In the genomic region with DNA sequence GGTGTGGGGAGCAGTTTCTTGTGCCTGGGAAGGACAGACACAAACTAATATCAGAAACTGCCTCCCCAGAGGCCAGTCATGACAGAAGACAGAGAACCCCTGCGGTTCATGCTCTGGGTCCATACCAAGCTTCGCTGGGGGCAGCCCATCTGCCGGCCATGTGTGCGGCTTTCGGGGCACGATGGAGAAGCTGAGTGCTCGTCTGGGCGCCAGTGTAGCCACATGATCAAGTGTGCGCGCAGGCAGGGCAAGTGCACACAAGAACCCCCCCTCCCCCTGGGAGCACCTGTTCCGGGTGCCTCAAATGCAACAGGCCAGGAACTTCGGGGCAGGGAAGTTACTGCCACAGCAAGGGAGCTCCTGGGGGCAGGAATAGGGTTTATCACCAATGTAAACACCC, we compare ENCODE assay signal across 14 cellular contexts. TPM values are rescaled to one million over a fixed set of nuclear protein-coding genes. Genes with fewer than 3 reads are reported as not detected.
DNase-seq lines count a peak whose midpoint lies in the region; ATAC-seq, FAIRE-seq and TF ChIP-seq lines count a peak whose summit lies in the region.
"Had no signal": no experiment of that assay in that cellular context is flagged by ENCODE, and none has a peak within 500 bp of the region (broad histone marks: within the 10 kb centered on the region; RNA-seq: fewer than 3 reads in every experiment).

No MANE protein-coding gene starts in this region.

- H3K9me3 Mint-ChIP-seq in CD4-positive, alpha-beta T cell, result no peaks in the 10 kb centered on the region
- no peaks in the 10 kb centered on the region for H3K9me3 Mint-ChIP-seq in activated naive CD8-positive, alpha-beta T cell treated with anti-CD3 and anti-CD28 coated beads for 36 hours
- no peaks in the 10 kb centered on the region for H3K9me3 Mint-ChIP-seq in naive thymus-derived CD4-positive, alpha-beta T cell

- TF ChIP-seq CTCF in CD4-positive, alpha-beta T cell (IDR thresholded peaks at IDR 0.05), result no peak
- no peak for TF ChIP-seq CTCF in DND-41 (IDR thresholded peaks at IDR 0.05; ENCODE audit: borderline replicate concordance, extremely low read depth, low read length, poor library complexity, severe bottlenecking)
- no peak for TF ChIP-seq CTCF in testis (IDR thresholded peaks at IDR 0.05)

- no peak overlapping the region for H2AFZ ChIP-seq in DND-41 (ENCODE audit: low read depth, low read length)

- H3K4me3 Mint-ChIP-seq in CD4-positive, alpha-beta T cell, result peak overlapping the region; percentile 85
- H3K4me3 Mint-ChIP-seq in activated naive CD8-positive, alpha-beta T cell treated with anti-CD3 and anti-CD28 coated beads for 36 hours, result peak overlapping the region; percentile 63
- H3K4me3 Mint-ChIP-seq in naive thymus-derived CD4-positive, alpha-beta T cell, result peak overlapping the region; percentile 68 to 88 (median 80)

- no peaks in the 10 kb centered on the region for H3K27me3 Mint-ChIP-seq in CD4-positive, alpha-beta T cell
- H3K27me3 Mint-ChIP-seq in activated naive CD8-positive, alpha-beta T cell treated with anti-CD3 and anti-CD28 coated beads for 36 hours, result peaks cover 18% of the 10 kb centered on the region
- peaks cover 0 to 49% (median 4%) of the 10 kb centered on the region in 5 donors for H3K27me3 Mint-ChIP-seq in naive thymus-derived CD4-positive, alpha-beta T cell

- no peak for TF ChIP-seq POLR2A in testis (IDR thresholded peaks at IDR 0.05)

- no peaks in the 10 kb centered on the region for H3K36me3 Mint-ChIP-seq in CD4-positive, alpha-beta T cell (ENCODE audit: low read depth)
- H3K36me3 Mint-ChIP-seq in activated naive CD8-positive, alpha-beta T cell treated with anti-CD3 and anti-CD28 coated beads for 36 hours, result peaks cover 2% of the 10 kb centered on the region
- peaks cover 0 to 3% (median 0%) of the 10 kb centered on the region in 5 donors for H3K36me3 Mint-ChIP-seq in naive thymus-derived CD4-positive, alpha-beta T cell

- H3K4me1 Mint-ChIP-seq in CD4-positive, alpha-beta T cell (ENCODE audit: low read depth), result peaks cover 30% of the 10 kb centered on the region
- H3K4me1 Mint-ChIP-seq in activated naive CD8-positive, alpha-beta T cell treated with anti-CD3 and anti-CD28 coated beads for 36 hours, result peaks cover 26% of the 10 kb centered on the region
- H3K4me1 Mint-ChIP-seq in naive thymus-derived CD4-positive, alpha-beta T cell, result peaks cover 10 to 52% (median 43%) of the 10 kb centered on the region in 7 donors

- peaks cover 35% of the 10 kb centered on the region for H3K4me1 ChIP-seq in DND-41 (ENCODE audit: insufficient read depth, low read length)
- H3K4me1 ChIP-seq in naive thymus-derived CD4-positive, alpha-beta T cell (ENCODE audit: control insufficient read depth in 2 of 2, insufficient read depth in 2 of 2, low read length in 2 of 2), result peaks cover 8 to 13% of the 10 kb centered on the region in 2 donors
- no peaks in the 10 kb centered on the region for H3K4me1 ChIP-seq in testis

- no peaks in the 10 kb centered on the region for H3K9me3 ChIP-seq in CD4-positive, alpha-beta T cell (ENCODE audit: control insufficient read depth, low read length)
- H3K9me3 ChIP-seq in DND-41 (ENCODE audit: insufficient read depth, low read length, severe bottlenecking), result no peaks in the 10 kb centered on the region
- no peaks in the 10 kb centered on the region for H3K9me3 ChIP-seq in naive thymus-derived CD4-positive, alpha-beta T cell (ENCODE audit: control insufficient read depth in 2 of 3, low read length in 3 of 3)
- no peaks in the 10 kb centered on the region for H3K9me3 ChIP-seq in testis
- H3K9me3 ChIP-seq: BE2C had no signal

- no peak overlapping the region for H3K4me3 ChIP-seq in DND-41 (ENCODE audit: low read depth in 1 of 2, low read length in 2 of 2)
- H3K4me3 ChIP-seq in naive thymus-derived CD4-positive, alpha-beta T cell (ENCODE audit: low read length), result no peak overlapping the region
- no peak overlapping the region for H3K4me3 ChIP-seq in testis

- no peak for ATAC-seq in CD4-positive, alpha-beta T cell (ENCODE audit: poor library complexity)
- ATAC-seq in DND-41 (ENCODE audit: insufficient read depth, low read depth), result no peak
- no peak for ATAC-seq in naive thymus-derived CD4-positive, alpha-beta T cell

- DNase-seq in CD4-positive, alpha-beta T cell, result no peak
- DNase-seq in DND-41 (no peak), testis (no peak), NCI-H69 (lab: John Stamatoyannopoulos, UW) (no peak), urothelium cell line (ENCODE audit: low spot score) (no peak), COR-L47 (lab: John Stamatoyannopoulos, UW) (no peak)
- no peak for DNase-seq in activated naive CD8-positive, alpha-beta T cell treated with anti-CD3 and anti-CD28 coated beads for 36 hours
- DNase-seq in naive thymus-derived CD4-positive, alpha-beta T cell, result no peak
- DNase-seq: BE2C, caudate nucleus, foreskin melanocyte, NCI-H1694 treated with DMSO at 0.1 percent for 48 hours had no signal

- peaks cover 6% of the 10 kb centered on the region for H3K36me3 ChIP-seq in DND-41 (ENCODE audit: insufficient read depth, low read length)
- no peaks in the 10 kb centered on the region for H3K36me3 ChIP-seq in naive thymus-derived CD4-positive, alpha-beta T cell (ENCODE audit: control insufficient read depth in 2 of 3, insufficient read depth in 3 of 3, low read length in 3 of 3)
- H3K36me3 ChIP-seq in testis (ENCODE audit: low read depth, missing control alignments), result no peaks in the 10 kb centered on the region
- H3K36me3 ChIP-seq: BE2C had no signal

- CTCF ChIA-PET in CD4-positive, alpha-beta T cell (lab: Charles Lee), result interaction anchor here (1.1 to 6.9 kb wide), 2 partner anchors 10 to 1067 kb away, joined by 4 to 99 read pairs; no protein-coding TSS in a partner anchor
- CTCF ChIA-PET in naive thymus-derived CD4-positive, alpha-beta T cell (lab: Charles Lee), result interaction anchor here (1.0 to 4.5 kb wide), 5 partner anchors 10 to 410 kb away, joined by 3 to 42 read pairs (median 17); no protein-coding TSS in a partner anchor

- H4K20me1 ChIP-seq in DND-41 (ENCODE audit: insufficient read depth, low read length), result no peaks in the 10 kb centered on the region

- H3K4me2 ChIP-seq in DND-41 (ENCODE audit: insufficient read depth, low read length), result no peak overlapping the region

- no peak for FAIRE-seq in urothelium cell line (lab: Jason Lieb, UNC)
- FAIRE-seq: endometrium, TTC549 had no signal

- 80 to 85% methylated on average over 9 to 12 of the region's 12 CpGs for WGBS in testis, 2 donors

- H3K27me3 ChIP-seq in CD4-positive, alpha-beta T cell (ENCODE audit: control insufficient read depth, insufficient read depth, low read length), result no peaks in the 10 kb centered on the region
- H3K27me3 ChIP-seq in DND-41 (ENCODE audit: insufficient read depth, low read length, poor library complexity) (no peaks in the 10 kb centered on the region), testis (no peaks in the 10 kb centered on the region)
- H3K27me3 ChIP-seq in naive thymus-derived CD4-positive, alpha-beta T cell (ENCODE audit: control insufficient read depth in 2 of 2, insufficient read depth in 2 of 2, low read length in 2 of 2), result no peaks in the 10 kb centered on the region
- H3K27me3 ChIP-seq: BE2C had no signal

- H3K27ac ChIP-seq in CD4-positive, alpha-beta T cell (ENCODE audit: low read depth, low read length), result no peak overlapping the region
- peak overlapping the region; percentile 21; the same call in 1 of the 2 replicates for H3K27ac ChIP-seq in DND-41 (ENCODE audit: low read length)
- no peak overlapping the region for H3K27ac ChIP-seq in naive thymus-derived CD4-positive, alpha-beta T cell (ENCODE audit: low read depth, low read length)
- H3K27ac ChIP-seq in testis, result no peak overlapping the region

- intact Hi-C loops in CD4-positive, alpha-beta T cell (cut with DNase I, micrococcal nuclease), result loop anchor here (2.0 to 10.0 kb wide), 8 partner anchors 205 to 1693 kb away; a partner anchor contains a TSS
- intact Hi-C loops in naive thymus-derived CD4-positive, alpha-beta T cell (cut with micrococcal nuclease), result loop anchor here (1.0 to 10.0 kb wide), 16 partner anchors 10 to 1312 kb away; a partner anchor contains a TSS
- intact Hi-C loops in testis (cut with DNase I; ENCODE audit: low total_unique reads), result loop anchor here (5.0 to 10.0 kb wide), 3 partner anchors 235 to 408 kb away; no protein-coding TSS in a partner anchor

- POLR2A ChIA-PET in CD4-positive, alpha-beta T cell (lab: Charles Lee), result interaction anchor here (1.1 to 4.6 kb wide), 6 partner anchors 10 to 411 kb away, joined by 3 to 36 read pairs (median 12); a partner anchor contains a TSS
- POLR2A ChIA-PET in naive thymus-derived CD4-positive, alpha-beta T cell (lab: Charles Lee), result interaction anchor here (0.9 to 3.3 kb wide), 5 partner anchors 10 to 415 kb away, joined by 3 to 16 read pairs (median 6); no protein-coding TSS in a partner anchor

- H3K79me2 ChIP-seq in DND-41 (ENCODE audit: insufficient read depth, low read length), result peaks cover 39% of the 10 kb centered on the region

- H3K27ac Mint-ChIP-seq in CD4-positive, alpha-beta T cell, result peak overlapping the region; percentile 66
- H3K27ac Mint-ChIP-seq in activated naive CD8-positive, alpha-beta T cell treated with anti-CD3 and anti-CD28 coated beads for 36 hours, result no peak overlapping the region
- peak overlapping the region in 4 of 9 donors; percentile 14 to 69 (median 58) for H3K27ac Mint-ChIP-seq in naive thymus-derived CD4-positive, alpha-beta T cell

- H3K9ac ChIP-seq in DND-41 (ENCODE audit: low read depth, low read length), result no peak overlapping the region

RNA-seq across cellular contexts. Expression of a gene that starts 1.8 kb away (rescaled TPM):
- 10 to 100 TPM in 1 of 2 experiments, 1 to 10 TPM in 1; 9.9 to 13.2 TPM for total RNA-seq in CD4-positive, alpha-beta T cell
- 1 to 10 TPM; 2.5 to 3.6 TPM for total RNA-seq in activated naive CD8-positive, alpha-beta T cell treated with anti-CD3 and anti-CD28 coated beads for 36 hours
- 10 to 100 TPM in 2 of 5 experiments, 1 to 10 TPM in 3; 2.0 to 13.5 (median 3.2) TPM for total RNA-seq in naive thymus-derived CD4-positive, alpha-beta T cell
- 1 to 10 TPM; 1.5 to 5.3 TPM for polyA plus RNA-seq in naive thymus-derived CD4-positive, alpha-beta T cell
- 10 to 100 TPM; 12.4 to 17.8 TPM for total RNA-seq in testis
- polyA plus RNA-seq in testis (ENCODE audit: insufficient read depth, low read depth, low replicate concordance), result 6.8 TPM
